ENCODE assay signal across 8 cellular contexts in the genomic region with DNA sequence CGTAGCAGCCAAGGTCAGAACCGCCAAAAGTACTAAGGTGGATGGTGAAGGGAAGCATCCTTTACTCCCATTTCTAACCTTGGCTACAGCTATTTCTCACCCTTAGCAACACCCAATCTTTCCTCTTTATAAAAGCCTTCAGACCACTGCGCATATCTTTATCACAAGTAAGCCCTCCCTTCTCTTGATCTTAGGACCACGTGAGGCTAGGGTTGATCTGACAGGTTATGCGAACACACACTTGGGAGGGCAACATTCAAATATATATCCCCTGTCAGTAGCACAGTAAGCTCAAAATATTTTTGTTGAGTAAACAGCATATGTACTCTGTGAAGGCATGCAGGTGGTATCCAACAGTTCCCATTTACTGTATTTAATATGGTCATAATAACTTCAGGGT. TPM values are rescaled to one million over a fixed set of nuclear protein-coding genes. Genes with fewer than 3 reads are reported as not detected.
DNase-seq lines count a peak whose midpoint lies in the region; ATAC-seq and TF ChIP-seq lines count a peak whose summit lies in the region.

No MANE protein-coding gene starts in this region.

- CTCF ChIA-PET in mammary epithelial cell (lab: Charles Lee; ENCODE audit: low non-redundant PET), result interaction anchor here (0.6 kb wide), 2 partner anchors 84 to 511 kb away, joined by 3 read pairs; no protein-coding TSS in a partner anchor

- TF ChIP-seq CTCF in HFFc6 (IDR thresholded peaks at IDR 0.05), result no peak
- no peak for TF ChIP-seq CTCF in mammary epithelial cell (conservative IDR thresholded peaks at IDR 0.05 in 1 of 2, IDR thresholded peaks at IDR 0.05 in 1 of 2; ENCODE audit: extremely low read depth in 1 of 2, insufficient read depth in 1 of 2, low read depth in 1 of 2, low read length in 2 of 2)
- no peak for TF ChIP-seq CTCF in omental fat pad (IDR thresholded peaks at IDR 0.05)

- dilution Hi-C loops in mammary epithelial cell (cut with HindIII; ENCODE audit: low sequenced_read_pairs), result no loop called here

- H3K27ac Mint-ChIP-seq in HFFc6, result peak overlapping the region; percentile 84
- peak overlapping the region; percentile 87 to 95 (median 90) for H3K27ac Mint-ChIP-seq in naive B cell

- DNase-seq in Ammon's horn (ENCODE audit: low spot score), result peak; percentile 5
- no peak for DNase-seq in HFFc6
- no peak for DNase-seq in mammary epithelial cell
- DNase-seq in naive B cell, result no peak
- no peak for DNase-seq in SIG-M5 (lab: John Stamatoyannopoulos, UW)
- DNase-seq in omental fat pad (ENCODE audit: low spot score), result no peak

- no peaks in the 10 kb centered on the region for H3K79me2 ChIP-seq in mammary epithelial cell (ENCODE audit: insufficient read depth, low read length)

- intact Hi-C loops in mammary epithelial cell (cut with micrococcal nuclease), result loop anchor here (5.0 kb wide), 1 partner anchor 39 kb away; no protein-coding TSS in a partner anchor

- H3K36me3 Mint-ChIP-seq in HFFc6 (ENCODE audit: low read depth), result no peaks in the 10 kb centered on the region
- H3K36me3 Mint-ChIP-seq in naive B cell, result no peaks in the 10 kb centered on the region

- peaks cover 26% of the 10 kb centered on the region for H3K4me1 ChIP-seq in mammary epithelial cell (ENCODE audit: insufficient read depth, low read length)

- ATAC-seq in naive B cell (ENCODE audit: low read depth in 2 of 2) (no peak), HG02588 (IDR thresholded peaks at IDR 0.05; ENCODE audit: unreplicated experiment) (no peak), omental fat pad (ENCODE audit: low FRiP score) (no peak), HG02571 (IDR thresholded peaks at IDR 0.05; ENCODE audit: unreplicated experiment) (no peak)

- H3K4me1 Mint-ChIP-seq in HFFc6 (ENCODE audit: low read depth), result peaks cover 50% of the 10 kb centered on the region
- peaks cover 23 to 35% (median 31%) of the 10 kb centered on the region in 3 donors for H3K4me1 Mint-ChIP-seq in naive B cell

- H3K9me3 ChIP-seq in mammary epithelial cell (replicated peaks; ENCODE audit: insufficient read depth, low read length), result no peaks in the 10 kb centered on the region

- H3K27me3 ChIP-seq in mammary epithelial cell (ENCODE audit: insufficient read depth, low read length), result no peaks in the 10 kb centered on the region

- H3K27me3 Mint-ChIP-seq in HFFc6 (ENCODE audit: insufficient read depth), result no peaks in the 10 kb centered on the region
- H3K27me3 Mint-ChIP-seq in naive B cell, result no peaks in the 10 kb centered on the region

- H3K9ac ChIP-seq in mammary epithelial cell (ENCODE audit: insufficient read depth, low read length), result peak overlapping the region; percentile 59

- BruUV-seq in mammary epithelial cell (replicated peaks; lab: Mats Ljungman, UMichigan), result no TSS peak

- no peaks in the 10 kb centered on the region for H3K36me3 ChIP-seq in mammary epithelial cell (ENCODE audit: insufficient read depth, low read length)

- H2AFZ ChIP-seq in mammary epithelial cell (ENCODE audit: low read depth, low read length), result peak overlapping the region; percentile 98

- peak overlapping the region; percentile 92 for H3K4me3 Mint-ChIP-seq in HFFc6
- peak overlapping the region; percentile 87 to 97 (median 93) for H3K4me3 Mint-ChIP-seq in naive B cell

- H4K20me1 ChIP-seq in mammary epithelial cell (ENCODE audit: insufficient read depth, low read length), result no peaks in the 10 kb centered on the region

- H3K4me3 ChIP-seq in mammary epithelial cell (replicated peaks in 1 of 3; ENCODE audit: insufficient read depth in 1 of 3, low read depth in 2 of 3, low read length in 3 of 3), result peak overlapping the region in 2 of 3 experiments; percentile 66 to 67

- in situ Hi-C loops in mammary epithelial cell (cut with MboI; ENCODE audit: low sequenced_read_pairs in 2 of 2), result no loop called here

- 94% methylated on average over 5 of the region's 5 CpGs for WGBS in mammary epithelial cell (ENCODE audit: low coverage, missing lambda C conversion rate)

- H3K4me2 ChIP-seq in mammary epithelial cell (ENCODE audit: insufficient read depth, low read depth, low read length), result peak overlapping the region; percentile 85

- no peak overlapping the region for H3K27ac ChIP-seq in mammary epithelial cell (ENCODE audit: insufficient read depth, low read depth, low read length)

- H3K9me3 Mint-ChIP-seq in HFFc6 (no peaks in the 10 kb centered on the region), naive B cell (no peaks in the 10 kb centered on the region)

RNA-seq across cellular contexts. Expression of gene ARSB, which starts 1.5 kb away (rescaled TPM):
- total RNA-seq in HFFc6 (2021; fragmentation: NEBNext Ultra II Directional; extraction: Animal tissue kit (Norgen Biotek cat#: 25700)), result 10 to 100 TPM; 24.4 to 32.7 (median 27.8) TPM
- total RNA-seq in mammary epithelial cell (1 to 10 TPM; 5.4 to 7.8 TPM), omental fat pad (10 to 100 TPM; 15.4 to 22.7 (median 15.8) TPM)
- polyA plus RNA-seq in mammary epithelial cell (5.0 TPM), naive B cell (ENCODE audit: low read depth in 6 of 6) (1 to 10 TPM; 4.1 to 6.8 (median 5.4) TPM)
- polyA minus RNA-seq in mammary epithelial cell, result 5.4 TPM
